In the genomic region with DNA sequence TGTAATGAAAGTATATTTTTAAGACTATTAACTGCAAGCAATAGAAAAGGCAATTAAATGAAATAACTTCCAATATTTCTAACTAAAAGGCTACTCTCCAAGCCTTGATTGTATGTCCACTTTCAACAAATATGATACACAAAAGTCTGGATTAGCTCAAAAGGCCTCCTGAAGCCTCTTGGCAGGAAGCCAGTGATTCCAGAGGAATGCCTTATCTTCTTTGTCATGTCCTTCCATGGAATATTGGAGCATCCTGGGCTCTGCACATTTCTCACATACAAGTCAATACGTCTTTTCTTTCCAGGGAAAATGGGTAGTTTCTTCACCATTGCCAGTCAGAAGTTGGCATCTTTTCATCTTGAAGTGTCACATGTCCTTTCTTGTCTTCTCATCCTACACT, we compare ENCODE assay signal across 12 cellular contexts.
A peak's percentile ranks its signal among the peaks of the same experiment; 100 is the strongest.
DNase-seq lines count a peak whose midpoint lies in the region; ATAC-seq lines count a peak whose summit lies in the region.
"Had no signal": no experiment of that assay in that cellular context is flagged by ENCODE, and none has a peak within 500 bp of the region (broad histone marks: within the 10 kb centered on the region; RNA-seq: fewer than 3 reads in every experiment).

No MANE protein-coding gene starts in this region.

- in situ Hi-C loops in SK-MEL-5 (cut with HindIII; ENCODE audit: low pct_unique_long_range_greater_than_20kb, low sequenced_read_pairs), result no loop called here

- ATAC-seq in HG03457 (IDR thresholded peaks at IDR 0.05; ENCODE audit: unreplicated experiment), result no peak
- no peak for ATAC-seq in GM19395 (IDR thresholded peaks at IDR 0.05; ENCODE audit: unreplicated experiment)
- ATAC-seq: HCT116 had no signal

- DNase-seq in COLO829 (ENCODE audit: low spot score) (peak; percentile 17), EH (ENCODE audit: low read depth) (peak; percentile 40), SK-MEL-5 (ENCODE audit: low read depth, low spot score) (peak; percentile 3), globus pallidus (ENCODE audit: low spot score) (peak; percentile 2), NCI-H524 (lab: John Stamatoyannopoulos, UW) (no peak)
- DNase-seq: GDM1, NCI-H1436, NCI-H2171, NCI-H510A treated with DMSO at 0.1 percent for 48 hours had no signal

Comparison
In these comparisons a context has a peak if more than half of its experiments do, and no peak if none do; other contexts are left out.
1. DNase-seq: peak in COLO829 (single experiment), EH (single experiment), SK-MEL-5 (single experiment) and globus pallidus (single experiment); none in NCI-H524 (0 of 2).